In genomic region chr1:189356206-189356605, GRCh38 we compare ENCODE assay signal across 1 cellular context.
A peak's percentile ranks its signal among the peaks of the same experiment; 100 is the strongest.
TF ChIP-seq lines count a peak whose summit lies in the region.

No MANE protein-coding gene starts in this region.

TF ChIP-seq in HepG2, 621 proteins besides CTCF, POLR2A, EP300 and RAD21 (continued from another document):
- TF ChIP-seq PRDM4 (CRISPR knock-in tag; IDR thresholded peaks at IDR 0.05; ENCODE audit: borderline replicate concordance) (no peak), XBP1 (CRISPR knock-in tag; IDR thresholded peaks at IDR 0.05) (no peak), SOX5 (CRISPR knock-in tag; IDR thresholded peaks at IDR 0.05; ENCODE audit: borderline replicate concordance) (peak; percentile 19; the same call in 1 of the 2 replicates), PHF8 (CRISPR knock-in tag; IDR thresholded peaks at IDR 0.05) (no peak), BCL6 (CRISPR knock-in tag; IDR thresholded peaks at IDR 0.05) (no peak), SALL1 (CRISPR knock-in tag; IDR thresholded peaks at IDR 0.05) (no peak)
- TF ChIP-seq, protein P1, sequence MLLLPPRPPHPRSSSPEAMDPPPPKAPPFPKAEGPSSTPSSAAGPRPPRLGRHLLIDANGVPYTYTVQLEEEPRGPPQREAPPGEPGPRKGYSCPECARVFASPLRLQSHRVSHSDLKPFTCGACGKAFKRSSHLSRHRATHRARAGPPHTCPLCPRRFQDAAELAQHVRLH (CRISPR knock-in tag; IDR thresholded peaks at IDR 0.05; ENCODE audit: borderline replicate concordance, low read depth), result no peak
TF ChIP-seq in HepG2: peak in this region for 2.
